ENCODE assay signal across 33 cellular contexts in the genomic region with DNA sequence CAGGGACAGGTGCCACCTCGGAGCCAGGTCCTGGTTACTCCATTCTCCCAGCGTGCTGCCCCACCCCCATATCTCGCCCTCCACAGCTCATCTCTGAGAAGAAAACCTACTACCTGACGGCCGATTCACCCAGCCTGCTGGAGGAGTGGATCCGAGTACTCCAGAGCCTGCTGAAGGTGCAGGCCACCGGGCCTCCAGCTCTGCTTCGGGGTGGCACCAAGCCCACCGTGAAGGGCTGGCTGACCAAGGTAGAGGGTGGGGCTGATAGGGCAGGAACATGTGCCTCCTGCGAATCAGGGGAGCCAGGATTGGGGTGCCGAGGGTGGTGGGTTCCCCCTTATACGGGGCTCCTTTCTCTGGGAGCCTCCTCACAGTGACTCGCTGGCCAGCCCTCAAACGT.
"Had no signal": no experiment of that assay in that cellular context is flagged by ENCODE, and none has a peak within 500 bp of the region (broad histone marks: within the 10 kb centered on the region; RNA-seq: fewer than 3 reads in every experiment).

No MANE protein-coding gene starts in this region.

- H3K27me3 ChIP-seq: ascending aorta, Peyer's patch had no signal

- H3K4me1 ChIP-seq: ascending aorta had no signal

- H3K36me3 Mint-ChIP-seq: activated CD8-positive, alpha-beta memory T cell treated with anti-CD3 and anti-CD28 coated beads, Interleukin-2, amount 10 ng/mL, durations not matched to agents 7 days and 5 days; activated naive CD4-positive, alpha-beta T cell treated with anti-CD3 and anti-CD28 coated beads, Interleukin-2, amount 10 ng/mL, durations not matched to agents 7 days and 5 days; activated naive CD8-positive, alpha-beta T cell had no signal

- H3K4me1 Mint-ChIP-seq: activated CD4-positive, alpha-beta memory T cell treated with anti-CD3 and anti-CD28 coated beads, Interleukin-2, amount 10 ng/mL, durations not matched to agents 7 days and 5 days; activated naive CD4-positive, alpha-beta T cell treated with anti-CD3 and anti-CD28 coated beads, Interleukin-2, amount 10 ng/mL, durations not matched to agents 7 days and 5 days had no signal

- H3K4me3 Mint-ChIP-seq: activated B cell treated with CpG ODN at 0.5 μM for 24 hours; activated CD4-positive, alpha-beta memory T cell treated with anti-CD3 and anti-CD28 coated beads, Interleukin-2, amount 10 ng/mL, durations not matched to agents 7 days and 5 days; activated CD8-positive, alpha-beta memory T cell treated with anti-CD3 and anti-CD28 coated beads, Interleukin-2, amount 10 ng/mL, durations not matched to agents 7 days and 5 days; activated naive CD4-positive, alpha-beta T cell treated with anti-CD3 and anti-CD28 coated beads, Interleukin-2, amount 10 ng/mL, durations not matched to agents 7 days and 5 days; activated naive CD8-positive, alpha-beta T cell; activated T-cell treated with anti-CD3 and anti-CD28 coated beads, Interleukin-2, amount 50 U/mL, for 24 hours had no signal

- ATAC-seq: activated CD8-positive, alpha-beta memory T cell treated with anti-CD3 and anti-CD28 coated beads, Interleukin-2, amount 10 ng/mL, durations not matched to agents 7 days and 5 days; PC-3 had no signal

- H3K9me3 ChIP-seq: ascending aorta, Peyer's patch had no signal

- H3K4me3 ChIP-seq: ascending aorta, Peyer's patch had no signal

- H3K9me3 Mint-ChIP-seq: activated B cell treated with CpG ODN at 0.5 μM for 24 hours; activated CD4-positive, alpha-beta memory T cell treated with anti-CD3 and anti-CD28 coated beads, Interleukin-2, amount 10 ng/mL, durations not matched to agents 7 days and 5 days; activated naive CD4-positive, alpha-beta T cell treated with anti-CD3 and anti-CD28 coated beads, Interleukin-2, amount 10 ng/mL, durations not matched to agents 7 days and 5 days; activated T-cell treated with anti-CD3 and anti-CD28 coated beads, Interleukin-2, amount 50 U/mL, for 24 hours; activated T-helper 2 cell treated with anti-CD3 and anti-CD28 coated beads, Interferon-gamma antibody, Interleukin-2, Interleukin-4, amounts not matched to agents 10 μg/mL and 5 μg/mL and 100 μg/mL, durations not matched to agents 14 hours and 24 hours and 36 hours had no signal

- H3K27ac Mint-ChIP-seq: activated B cell treated with CpG ODN at 0.5 μM for 24 hours; activated CD4-positive, alpha-beta memory T cell treated with anti-CD3 and anti-CD28 coated beads, Interleukin-2, amount 10 ng/mL, durations not matched to agents 7 days and 5 days; activated CD8-positive, alpha-beta memory T cell treated with anti-CD3 and anti-CD28 coated beads, Interleukin-2, amount 10 ng/mL, durations not matched to agents 7 days and 5 days; activated naive CD4-positive, alpha-beta T cell treated with anti-CD3 and anti-CD28 coated beads, Interleukin-2, amount 10 ng/mL, durations not matched to agents 7 days and 5 days; activated naive CD8-positive, alpha-beta T cell; activated T-cell treated with anti-CD3 and anti-CD28 coated beads, Interleukin-2, amount 50 U/mL, for 24 hours; activated T-helper 2 cell treated with anti-CD3 and anti-CD28 coated beads, Interferon-gamma antibody, Interleukin-2, Interleukin-4, amounts not matched to agents 10 μg/mL and 5 μg/mL and 100 μg/mL, durations not matched to agents 14 hours and 24 hours and 36 hours had no signal

- H3K4me2 ChIP-seq: KMS-11 had no signal

- H3K27ac ChIP-seq: ascending aorta, KMS-11, Peyer's patch, VCaP had no signal

- H3K36me3 ChIP-seq: ascending aorta had no signal

- H3K9ac ChIP-seq: KMS-11 had no signal

- DNase-seq: activated B cell treated with CpG ODN at 0.5 μM for 24 hours; activated CD4-positive, alpha-beta memory T cell treated with anti-CD3 and anti-CD28 coated beads, Interleukin-2, amount 10 ng/mL, durations not matched to agents 7 days and 5 days; activated CD4-positive, alpha-beta T cell treated with anti-CD3 and anti-CD28 coated beads for 48 hours; activated CD4-positive, CD25-positive, alpha-beta regulatory T cell treated with anti-CD3 and anti-CD28 coated beads, Interleukin-2, amount 50 U/mL, for 72 hours; activated CD8-positive, alpha-beta memory T cell treated with anti-CD3 and anti-CD28 coated beads for 24 hours; activated CD8-positive, alpha-beta memory T cell treated with anti-CD3 and anti-CD28 coated beads, Interleukin-2, amount 10 ng/mL, durations not matched to agents 7 days and 5 days; activated CD8-positive, alpha-beta memory T cell treated with anti-CD3 and anti-CD28 coated beads, Interleukin-2, amount 50 U/mL, for 48 hours; activated naive CD4-positive, alpha-beta T cell treated with anti-CD3 and anti-CD28 coated beads, Interleukin-2, amount 10 ng/mL, durations not matched to agents 7 days and 5 days; activated T-cell treated with anti-CD3 and anti-CD28 coated beads, Interleukin-2, amount 50 U/mL, for 24 hours; amygdala; MM.1S; MV-4-11; NCI-H1092; NCI-H1436 treated with DMSO at 0.1 percent for 48 hours; NCI-H1694 treated with DMSO at 0.1 percent for 48 hours; NCI-H2029; NCI-H510A; NCI-H526; NCI-H748 treated with DMSO at 0.1 percent for 48 hours; NK-92 treated with Interleukin-12 subunit alpha and Interleukin-12 subunit beta, amount 100 ng/mL, for 24 hours; PC-3; Right ventricle myocardium superior; RPMI8226; SW 1271; T-helper 1 cell; T-helper 2 cell; T-helper 9 cell had no signal

- H3K27me3 Mint-ChIP-seq: activated CD4-positive, alpha-beta memory T cell treated with anti-CD3 and anti-CD28 coated beads, Interleukin-2, amount 10 ng/mL, durations not matched to agents 7 days and 5 days; activated T-cell treated with anti-CD3 and anti-CD28 coated beads, Interleukin-2, amount 50 U/mL, for 24 hours had no signal
